Comparison of ENCODE assay signal across 10 cellular contexts in genomic region chr4:67122029-67122428, GRCh38.
DNase-seq lines count a peak whose midpoint lies in the region; ATAC-seq and TF ChIP-seq lines count a peak whose summit lies in the region.
"Had no signal": no experiment of that assay in that cellular context is flagged by ENCODE, and none has a peak within 500 bp of the region (broad histone marks: within the 10 kb centered on the region; RNA-seq: fewer than 3 reads in every experiment).

No MANE protein-coding gene starts in this region.

- ATAC-seq in GM21381 (IDR thresholded peaks at IDR 0.05; ENCODE audit: unreplicated experiment) = no peak
- no peak for ATAC-seq in stimulated activated naive CD8-positive, alpha-beta T cell treated with anti-CD3 and anti-CD28 coated beads, Interleukin-15, Interleukin-2, amounts not matched to agents 100 U/mL and 50 U/mL, for 24 hours
- ATAC-seq: left cardiac atrium had no signal

- H3K4me3 ChIP-seq in Jurkat, Clone E6-1 (ENCODE audit: low read length) = no peak overlapping the region

- DNase-seq in ELF-1 (ENCODE audit: low read depth, low spot score) = peak; percentile 20
- peak; percentile 14 for DNase-seq in Jurkat, Clone E6-1 (ENCODE audit: low read depth, low spot score)
- peak; percentile 6 for DNase-seq in kidney tubule cell (ENCODE audit: low spot score)
- DNase-seq in HuH-7.5 (ENCODE audit: low spot score) = no peak
- no peak for DNase-seq in NCI-H146 treated with DMSO at 0.1 percent for 48 hours (lab: John Stamatoyannopoulos, UW; ENCODE audit: unreplicated experiment)
- DNase-seq in stimulated activated naive CD8-positive, alpha-beta T cell treated with anti-CD3 and anti-CD28 coated beads, Interleukin-15, Interleukin-2, amounts not matched to agents 100 U/mL and 50 U/mL, for 24 hours = no peak
- DNase-seq: GDM1, left cardiac atrium had no signal

- peak; percentile 94 for TF ChIP-seq CTCF in VCaP (conservative IDR thresholded peaks at IDR 0.05)

- no peak overlapping the region for H3K27ac ChIP-seq in VCaP

Comparison
In these comparisons a context has a peak if more than half of its experiments do, and no peak if none do; other contexts are left out.
1. DNase-seq: peak in ELF-1 (single experiment), Jurkat, Clone E6-1 (single experiment) and kidney tubule cell (single experiment); none in HuH-7.5 (single experiment), NCI-H146 treated with DMSO at 0.1 percent for 48 hours (single experiment) and stimulated activated naive CD8-positive, alpha-beta T cell treated with anti-CD3 and anti-CD28 coated beads, Interleukin-15, Interleukin-2, amounts not matched to agents 100 U/mL and 50 U/mL, for 24 hours (single experiment).